Comparison of ENCODE assay signal across 20 cellular contexts in genomic region chr1:154711416-154711815, GRCh38.
DNase-seq lines count a peak whose midpoint lies in the region; ATAC-seq, FAIRE-seq and TF ChIP-seq lines count a peak whose summit lies in the region.
"Had no signal": no experiment of that assay in that cellular context is flagged by ENCODE, and none has a peak within 500 bp of the region (broad histone marks: within the 10 kb centered on the region; RNA-seq: fewer than 3 reads in every experiment).

No MANE protein-coding gene starts in this region.

- no CpG with 5 or more reads among the region's 1 CpG for WGBS in mesendoderm (ENCODE audit: extremely low coverage, insufficient coverage, low lambda C conversion rate)

- CTCF ChIA-PET in PC-3 (lab: Charles Lee) = no interaction called here
- CTCF ChIA-PET in CD8-positive, alpha-beta memory T cell (lab: Charles Lee) = no interaction called here

- H4K8ac ChIP-seq in mesendoderm (ENCODE audit: low read depth, low read length) = no peak overlapping the region

- no peak overlapping the region for H3K18ac ChIP-seq in mesendoderm (ENCODE audit: low read length)

- no peak overlapping the region for H3K4ac ChIP-seq in mesendoderm (ENCODE audit: low read depth, low read length)

- H2BK5ac ChIP-seq in mesendoderm (ENCODE audit: low read length) = no peak overlapping the region

- H3K4me3 Mint-ChIP-seq in endothelial cell (ENCODE audit: unreplicated experiment) = no peak overlapping the region
- no peak overlapping the region for H3K4me3 Mint-ChIP-seq in CD8-positive, alpha-beta memory T cell
- H3K4me3 Mint-ChIP-seq: CD4-positive, alpha-beta T cell had no signal

- no peak overlapping the region for H3K4me2 ChIP-seq in PC-3 (ENCODE audit: low read length)
- no peak overlapping the region for H3K4me2 ChIP-seq in mesendoderm (ENCODE audit: low read length)

- H3K79me2 ChIP-seq in PC-3 (ENCODE audit: low read length) = no peaks in the 10 kb centered on the region
- no peaks in the 10 kb centered on the region for H3K79me2 ChIP-seq in mesendoderm (ENCODE audit: control insufficient read depth, insufficient read depth, low read length)

- no peak overlapping the region for H2BK15ac ChIP-seq in mesendoderm (replicated peaks; ENCODE audit: low read depth)

- H2BK120ac ChIP-seq in mesendoderm (ENCODE audit: low read depth, low read length) = no peak overlapping the region

- H3K27me3 ChIP-seq in PC-3 (ENCODE audit: low read length) (peaks cover 16% of the 10 kb centered on the region), mesendoderm (ENCODE audit: insufficient read depth, low read length, poor library complexity) (no peaks in the 10 kb centered on the region)
- no peaks in the 10 kb centered on the region for H3K27me3 ChIP-seq in CD8-positive, alpha-beta memory T cell (ENCODE audit: insufficient read depth, low read length, poor library complexity, severe bottlenecking)

- peak overlapping the region; percentile 67 for H3K27ac Mint-ChIP-seq in endothelial cell (ENCODE audit: unreplicated experiment)
- no peak overlapping the region for H3K27ac Mint-ChIP-seq in CD8-positive, alpha-beta memory T cell
- H3K27ac Mint-ChIP-seq: CD4-positive, alpha-beta T cell had no signal

- H3K56ac ChIP-seq in mesendoderm (ENCODE audit: low read length) = no peak overlapping the region

- ATAC-seq in PC-3 (no peak), GM21526 (IDR thresholded peaks at IDR 0.05; ENCODE audit: low FRiP score, unreplicated experiment) (no peak)
- no peak for ATAC-seq in activated CD4-positive, CD25-positive, alpha-beta regulatory T cell treated with anti-CD3 and anti-CD28 coated beads, Interleukin-2, amount 50 U/mL, for 24 hours

- no peak overlapping the region for H4K5ac ChIP-seq in mesendoderm (ENCODE audit: low read length)

- H4K20me1 ChIP-seq in PC-3 (ENCODE audit: low read length) = no peaks in the 10 kb centered on the region

- TF ChIP-seq CTCF in PC-3 (conservative IDR thresholded peaks at IDR 0.05; ENCODE audit: low read depth, low read length) (no peak), endothelial cell (IDR thresholded peaks at IDR 0.05; ENCODE audit: unreplicated experiment) (no peak)

- no peak overlapping the region for H3K27ac ChIP-seq in PC-3 (ENCODE audit: low read length)
- H3K27ac ChIP-seq in mesendoderm (ENCODE audit: low read depth, low read length) = no peak overlapping the region
- no peak overlapping the region for H3K27ac ChIP-seq in CD8-positive, alpha-beta memory T cell (ENCODE audit: low read depth, low read length)
- H3K27ac ChIP-seq: GM23248 had no signal

- H3F3A ChIP-seq in PC-3 (ENCODE audit: low read length, unreplicated experiment) = no peaks in the 10 kb centered on the region

- H3K36me3 Mint-ChIP-seq in endothelial cell (ENCODE audit: low read depth, unreplicated experiment) = peaks cover 7% of the 10 kb centered on the region
- H3K36me3 Mint-ChIP-seq in CD8-positive, alpha-beta memory T cell = no peaks in the 10 kb centered on the region
- H3K36me3 Mint-ChIP-seq: CD14-positive monocyte had no signal

- H3K9me3 Mint-ChIP-seq in endothelial cell (ENCODE audit: unreplicated experiment) = no peaks in the 10 kb centered on the region
- no peaks in the 10 kb centered on the region for H3K9me3 Mint-ChIP-seq in CD8-positive, alpha-beta memory T cell
- H3K9me3 Mint-ChIP-seq: CD14-positive monocyte; CD4-positive, alpha-beta T cell had no signal

- H3K4me1 Mint-ChIP-seq in endothelial cell (ENCODE audit: unreplicated experiment) = peaks cover 20% of the 10 kb centered on the region
- H3K4me1 Mint-ChIP-seq in CD8-positive, alpha-beta memory T cell = peaks cover 10 to 12% (median 12%) of the 10 kb centered on the region in 3 donors
- H3K4me1 Mint-ChIP-seq: CD14-positive monocyte had no signal

- no peak overlapping the region for H2AFZ ChIP-seq in PC-3 (ENCODE audit: low read length)
- H2AFZ ChIP-seq: GM23248 had no signal

- H3K9me2 ChIP-seq in PC-3 (replicated peaks; ENCODE audit: low read length) = no peaks in the 10 kb centered on the region

- H3K23ac ChIP-seq in mesendoderm (ENCODE audit: low read length) = no peak overlapping the region

- no peaks in the 10 kb centered on the region for H3K9me3 ChIP-seq in PC-3 (ENCODE audit: low read length)
- H3K9me3 ChIP-seq in CD8-positive, alpha-beta memory T cell (ENCODE audit: low read length) = no peaks in the 10 kb centered on the region

- no peaks in the 10 kb centered on the region for H3K79me1 ChIP-seq in mesendoderm (ENCODE audit: low read length)

- H2AK5ac ChIP-seq in mesendoderm (ENCODE audit: low read length) = no peak overlapping the region

- FAIRE-seq in frontal cortex (lab: Jason Lieb, UNC) = no peak
- FAIRE-seq: GM12891, GM18507, H1 had no signal

- intact Hi-C loops in PC-3 (cut with micrococcal nuclease) = no loop called here

- H3K9ac ChIP-seq in PC-3 (ENCODE audit: low read length) (no peak overlapping the region), mesendoderm (ENCODE audit: low read length) (no peak overlapping the region)
- H3K9ac ChIP-seq: GM23248 had no signal

- DNase-seq in ELF-1 (ENCODE audit: low read depth, low spot score) = peak; percentile 45
- peak; percentile 23 for DNase-seq in PC-3
- DNase-seq in endothelial cell (ENCODE audit: low spot score) = no peak
- peak; percentile 54 for DNase-seq in mesendoderm
- no peak for DNase-seq in frontal cortex (ENCODE audit: low spot score in 2 of 2)
- no peak for DNase-seq in CD8-positive, alpha-beta memory T cell
- DNase-seq: Calu3; CD4-positive, alpha-beta T cell; COR-L47; DND-41; GDM1; GM23248; H7; HCEC 1CT had no signal

- peaks cover 11% of the 10 kb centered on the region for H3K27me3 Mint-ChIP-seq in endothelial cell (ENCODE audit: unreplicated experiment)
- H3K27me3 Mint-ChIP-seq in CD8-positive, alpha-beta memory T cell = peaks cover 5 to 12% of the 10 kb centered on the region in 2 donors
- H3K27me3 Mint-ChIP-seq: CD4-positive, alpha-beta T cell had no signal

- H3K36me3 ChIP-seq in PC-3 (ENCODE audit: low read depth, low read length) = no peaks in the 10 kb centered on the region
- H3K36me3 ChIP-seq in mesendoderm (ENCODE audit: control insufficient read depth, insufficient read depth, low read length) = no peaks in the 10 kb centered on the region
- no peaks in the 10 kb centered on the region for H3K36me3 ChIP-seq in CD8-positive, alpha-beta memory T cell (ENCODE audit: insufficient read depth, low read length)

- BruUV-seq in PC-3 (replicated peaks; lab: Mats Ljungman, UMichigan) = no TSS peak

- POLR2A ChIA-PET in PC-3 (lab: Charles Lee; ENCODE audit: unreplicated experiment) = no interaction called here
- POLR2A ChIA-PET in CD8-positive, alpha-beta memory T cell (lab: Charles Lee) = no interaction called here

- H3K4me1 ChIP-seq in PC-3 (ENCODE audit: insufficient read depth, low read length) = no peaks in the 10 kb centered on the region
- H3K4me1 ChIP-seq in mesendoderm (ENCODE audit: control insufficient read depth, low read depth, low read length) = no peaks in the 10 kb centered on the region
- H3K4me1 ChIP-seq in CD8-positive, alpha-beta memory T cell (ENCODE audit: insufficient read depth, low read length) = peaks cover 4% of the 10 kb centered on the region

- H3K4me3 ChIP-seq in PC-3 (ENCODE audit: low read length) (no peak overlapping the region), mesendoderm (ENCODE audit: low read length) (no peak overlapping the region)
- no peak overlapping the region for H3K4me3 ChIP-seq in CD8-positive, alpha-beta memory T cell (ENCODE audit: low read length)
- H3K4me3 ChIP-seq: GM23248 had no signal

Comparison
In these comparisons a context has a peak if more than half of its experiments do, and no peak if none do; other contexts are left out.
1. DNase-seq: peak in ELF-1 (single experiment), PC-3 (single experiment) and mesendoderm (single experiment); none in endothelial cell (single experiment), frontal cortex (0 of 2) and CD8-positive, alpha-beta memory T cell (0 of 5).